Comparison of ENCODE assay signal across 11 cellular contexts in genomic region chr15:66761723-66762595, GRCh38. TPM values are rescaled to one million over a fixed set of nuclear protein-coding genes. Genes with fewer than 3 reads are reported as not detected.
A peak's percentile ranks its signal among the peaks of the same experiment; 100 is the strongest.
DNase-seq lines count a peak whose midpoint lies in the region; ATAC-seq and TF ChIP-seq lines count a peak whose summit lies in the region.
"Had no signal": no experiment of that assay in that cellular context is flagged by ENCODE, and none has a peak within 500 bp of the region (broad histone marks: within the 10 kb centered on the region; RNA-seq: fewer than 3 reads in every experiment).

No MANE protein-coding gene starts in this region.

- peak; percentile 2 for DNase-seq in DMS79 treated with DMSO at 0.1 percent for 48 hours (lab: John Stamatoyannopoulos, UW)
- DNase-seq in DMS79 (lab: John Stamatoyannopoulos, UW): no peak
- DNase-seq in astrocyte of the spinal cord (ENCODE audit: low read depth, low spot score): peak; percentile 43
- peak; percentile 50 for DNase-seq in kidney tubule cell (ENCODE audit: low spot score)
- DNase-seq in transverse colon: no peak
- no peak for DNase-seq in T-helper 2 cell treated with Interferon-gamma antibody and Interleukin-4, amounts not matched to agents 5 μg/mL and 100 μg/mL, for 36 hours (ENCODE audit: low spot score)
- DNase-seq: activated T-cell treated with anti-CD3 and anti-CD28 coated beads for 4 hours, NCI-H1694, substantia nigra had no signal

- H3K4me1 Mint-ChIP-seq in T-helper 2 cell treated with Interferon-gamma antibody and Interleukin-4, amounts not matched to agents 5 μg/mL and 100 μg/mL, for 36 hours (ENCODE audit: low read depth): peaks cover 2% of the 10 kb centered on the region

- ATAC-seq in GM19452 (IDR thresholded peaks at IDR 0.05; ENCODE audit: unreplicated experiment) (no peak), GM18867 (IDR thresholded peaks at IDR 0.05; ENCODE audit: unreplicated experiment) (no peak)

- H3K27ac ChIP-seq in transverse colon: peak overlapping the region; percentile 64 to 75 (median 71)

- H3K27me3 ChIP-seq in transverse colon: no peaks in the 10 kb centered on the region

- peaks cover 30 to 57% (median 41%) of the 10 kb centered on the region in 4 donors for H3K4me1 ChIP-seq in transverse colon

- H3K36me3 Mint-ChIP-seq in T-helper 2 cell treated with Interferon-gamma antibody and Interleukin-4, amounts not matched to agents 5 μg/mL and 100 μg/mL, for 36 hours (ENCODE audit: low read depth): no peaks in the 10 kb centered on the region

- intact Hi-C loops in transverse colon (cut with DNase I; ENCODE audit: low total_unique reads): no loop called here

- 63 to 65% methylated on average over 6 to 17 of the region's 17 CpGs for WGBS in transverse colon (ENCODE audit: low coverage in 1 of 2), 2 donors

- H3K4me3 Mint-ChIP-seq in T-helper 2 cell treated with Interferon-gamma antibody and Interleukin-4, amounts not matched to agents 5 μg/mL and 100 μg/mL, for 36 hours: no peak overlapping the region

- no peaks in the 10 kb centered on the region for H3K9me3 ChIP-seq in transverse colon

- TF ChIP-seq EP300 in transverse colon (IDR thresholded peaks at IDR 0.05; ENCODE audit: low read depth): no peak

- no peak for TF ChIP-seq POLR2A in transverse colon (IDR thresholded peaks at IDR 0.05)

- H3K36me3 ChIP-seq in transverse colon: no peaks in the 10 kb centered on the region

- no peaks in the 10 kb centered on the region for H3K9me3 Mint-ChIP-seq in T-helper 2 cell treated with Interferon-gamma antibody and Interleukin-4, amounts not matched to agents 5 μg/mL and 100 μg/mL, for 36 hours

- H3K27me3 Mint-ChIP-seq in T-helper 2 cell treated with Interferon-gamma antibody and Interleukin-4, amounts not matched to agents 5 μg/mL and 100 μg/mL, for 36 hours (ENCODE audit: low read depth): peaks cover 39% of the 10 kb centered on the region

- H3K4me3 ChIP-seq in astrocyte of the spinal cord (ENCODE audit: low read depth, low read length) (no peak overlapping the region), transverse colon (no peak overlapping the region)

- in situ Hi-C loops in astrocyte of the spinal cord (cut with HindIII; ENCODE audit: low sequenced_read_pairs): no loop called here
- in situ Hi-C loops in transverse colon (cut with MboI; ENCODE audit: low pct_ligation_motif_present in 1 of 4, low pct_unique_long_range_greater_than_20kb in 1 of 4, low sequenced_read_pairs in 3 of 4): loop anchor here in 2 of 4 donors (10.0 to 25.0 kb wide), 2 partner anchors 150 to 157 kb away; no protein-coding TSS in a partner anchor

- no peak overlapping the region for H3K27ac Mint-ChIP-seq in T-helper 2 cell treated with Interferon-gamma antibody and Interleukin-4, amounts not matched to agents 5 μg/mL and 100 μg/mL, for 36 hours

- TF ChIP-seq CTCF in astrocyte of the spinal cord (IDR thresholded peaks at IDR 0.05; ENCODE audit: low read depth, low read length) (no peak), transverse colon (IDR thresholded peaks at IDR 0.05) (no peak)

RNA-seq across cellular contexts. Expression of gene SMAD6, which starts 59.9 kb away (rescaled TPM):
- 100 to 1,000 TPM in 1 of 4 donors, 10 to 100 TPM in 1, 1 to 10 TPM in 2; 6.7 to 214 (median 9.3) TPM for total RNA-seq in transverse colon

Comparison
In these comparisons a context has a peak if more than half of its experiments do, and no peak if none do; other contexts are left out.
1. DNase-seq: peak in DMS79 treated with DMSO at 0.1 percent for 48 hours (single experiment), astrocyte of the spinal cord (single experiment) and kidney tubule cell (single experiment); none in DMS79 (single experiment), transverse colon (single experiment) and T-helper 2 cell treated with Interferon-gamma antibody and Interleukin-4, amounts not matched to agents 5 μg/mL and 100 μg/mL, for 36 hours (single experiment).